In genomic region chr1:81823082-81823481, GRCh38 we compare ENCODE assay signal across 18 cellular contexts. TPM values are rescaled to one million over a fixed set of nuclear protein-coding genes. Genes with fewer than 3 reads are reported as not detected.
DNase-seq lines count a peak whose midpoint lies in the region; ATAC-seq and TF ChIP-seq lines count a peak whose summit lies in the region.
"Had no signal": no experiment of that assay in that cellular context is flagged by ENCODE, and none has a peak within 500 bp of the region (broad histone marks: within the 10 kb centered on the region; RNA-seq: fewer than 3 reads in every experiment).

No MANE protein-coding gene starts in this region.

- H3K9me3 ChIP-seq in H9 (ENCODE audit: control insufficient read depth, low read depth, low read length) (no peaks in the 10 kb centered on the region), HEK293 (ENCODE audit: control insufficient read depth, insufficient read depth, low read depth, low read length) (no peaks in the 10 kb centered on the region)
- H3K9me3 ChIP-seq: BLaER1 treated with 17β-estradiol and CSF1 and Interleukin-3, amounts not matched to agents 10 nM and 100 nM; Caco-2 had no signal

- H3K9me3 Mint-ChIP-seq in H9 (no peaks in the 10 kb centered on the region; a peak in 1 of 5 replicates), WTC11 (no peaks in the 10 kb centered on the region)
- peaks cover 3% of the 10 kb centered on the region for H3K9me3 Mint-ChIP-seq in activated T-cell treated with anti-CD3 and anti-CD28 coated beads, Interleukin-2, amount 50 U/mL, for 24 hours

- DNase-seq in H9 (no peak), WTC11 (ENCODE audit: low spot score) (no peak), AG08396 (ENCODE audit: low spot score) (no peak), left cardiac atrium (no peak)
- DNase-seq in activated T-cell treated with anti-CD3 and anti-CD28 coated beads, Interleukin-2, amount 50 U/mL, for 24 hours = no peak
- DNase-seq: 8988T; ACHN; AML-193; Caco-2; Calu3; CD4-positive, alpha-beta T cell; CD8-positive, alpha-beta T cell; DMS79 treated with DMSO at 0.1 percent for 48 hours; GF-D8 had no signal

- no peak overlapping the region for H2BK5ac ChIP-seq in H9 (ENCODE audit: insufficient read length, low read length)

- H3K18ac ChIP-seq in H9 (ENCODE audit: insufficient read length, low read depth, low read length) = no peak overlapping the region

- no peak overlapping the region for H2BK12ac ChIP-seq in H9 (ENCODE audit: insufficient read length, low read depth, low read length)

- no peak overlapping the region for H3K4ac ChIP-seq in H9 (ENCODE audit: low read depth, low read length)

- H2AFZ ChIP-seq in H9 (ENCODE audit: low read length) = no peak overlapping the region

- H3K27me3 Mint-ChIP-seq in H9 (ENCODE audit: low read depth) (no peaks in the 10 kb centered on the region), WTC11 (ENCODE audit: low read depth) (no peaks in the 10 kb centered on the region)
- H3K27me3 Mint-ChIP-seq in activated T-cell treated with anti-CD3 and anti-CD28 coated beads, Interleukin-2, amount 50 U/mL, for 24 hours = no peaks in the 10 kb centered on the region
- H3K27me3 Mint-ChIP-seq: B cell; CD4-positive, alpha-beta T cell had no signal

- no peaks in the 10 kb centered on the region for H3K23me2 ChIP-seq in H9 (ENCODE audit: insufficient read length, low read depth, low read length, poor library complexity, severe bottlenecking)

- peaks cover 17% of the 10 kb centered on the region; the same call in 1 of the 2 replicates for H3K79me2 ChIP-seq in H9 (ENCODE audit: insufficient read depth, low read length)

- no peak overlapping the region for H3K56ac ChIP-seq in H9 (ENCODE audit: insufficient read length, low read depth, low read length)

- intact Hi-C loops in left cardiac atrium (cut with DNase I) = no loop called here

- H3K27ac Mint-ChIP-seq in H9 (peak overlapping the region in 1 of 3 experiments; percentile 29; a peak in 2 of 7 replicates), WTC11 (peak overlapping the region; percentile 26; the same call in 1 of the 2 replicates)
- no peak overlapping the region for H3K27ac Mint-ChIP-seq in activated T-cell treated with anti-CD3 and anti-CD28 coated beads, Interleukin-2, amount 50 U/mL, for 24 hours
- H3K27ac Mint-ChIP-seq: B cell; CD4-positive, alpha-beta T cell; CD8-positive, alpha-beta T cell had no signal

- H3K4me1 ChIP-seq in H9 (ENCODE audit: insufficient read depth, low read length) (peaks cover 7% of the 10 kb centered on the region), HEK293 (ENCODE audit: control insufficient read depth, insufficient read depth, low read length) (peaks cover 16% of the 10 kb centered on the region)
- H3K4me1 ChIP-seq: BLaER1 treated with 17β-estradiol and CSF1 and Interleukin-3, amounts not matched to agents 10 nM and 100 nM; Caco-2 had no signal

- no CpG with 5 or more reads among the region's 4 CpGs for WGBS in H9 (ENCODE audit: extremely low coverage, insufficient read length, low lambda C conversion rate)

- peak overlapping the region; percentile 83 for H3K23ac ChIP-seq in H9 (ENCODE audit: insufficient read length, low read depth, low read length)

- H2BK15ac ChIP-seq in H9 (ENCODE audit: low read depth, low read length) = no peak overlapping the region

- no peaks in the 10 kb centered on the region for H3K27me3 ChIP-seq in H9 (ENCODE audit: insufficient read depth, low read length)
- H3K27me3 ChIP-seq: BLaER1 treated with 17β-estradiol and CSF1 and Interleukin-3, amounts not matched to agents 10 nM and 100 nM had no signal

- no peaks in the 10 kb centered on the region for H4K20me1 ChIP-seq in H9 (ENCODE audit: control insufficient read depth, insufficient read depth, insufficient read length)
- H4K20me1 ChIP-seq: BLaER1 treated with 17β-estradiol and CSF1 and Interleukin-3, amounts not matched to agents 10 nM and 100 nM had no signal

- no peak overlapping the region for H3T11ph ChIP-seq in H9 (ENCODE audit: low read length)

- peak overlapping the region; percentile 16 for H3K4me2 ChIP-seq in H9 (ENCODE audit: insufficient read depth, insufficient read length, low read length)
- H3K4me2 ChIP-seq: BLaER1 treated with 17β-estradiol and CSF1 and Interleukin-3, amounts not matched to agents 10 nM and 100 nM had no signal

- no peak overlapping the region for H2BK120ac ChIP-seq in H9 (ENCODE audit: low read depth, low read length, poor library complexity, severe bottlenecking)

- H4K5ac ChIP-seq in H9 (ENCODE audit: insufficient read length, low read depth, low read length) = no peak overlapping the region

- H4K8ac ChIP-seq in H9 (replicated peaks; ENCODE audit: insufficient read length, low read depth, low read length) = no peak overlapping the region

- no peak overlapping the region for H3K27ac ChIP-seq in H9 (ENCODE audit: insufficient read length, low read depth, low read length)
- no peak overlapping the region for H3K27ac ChIP-seq in HEK293 (ENCODE audit: extremely low read depth, low read depth, low read length)
- H3K27ac ChIP-seq: BLaER1 treated with 17β-estradiol and CSF1 and Interleukin-3, amounts not matched to agents 10 nM and 100 nM; C4-2B had no signal

- H3K9ac ChIP-seq in H9 (ENCODE audit: extremely low read depth, insufficient read length, low read length) = no peak overlapping the region
- H3K9ac ChIP-seq: BLaER1 treated with 17β-estradiol and CSF1 and Interleukin-3, amounts not matched to agents 10 nM and 100 nM had no signal

- ATAC-seq in WTC11 (no peak), left cardiac atrium (no peak)
- ATAC-seq: CD8-positive, alpha-beta T cell had no signal

- TF ChIP-seq CTCF in H9 (conservative IDR thresholded peaks at IDR 0.05) (no peak), HEK293 (tag by site-specific recombination; IDR thresholded peaks at IDR 0.05) (no peak), WTC11 (IDR thresholded peaks at IDR 0.05) (no peak)

- no peaks in the 10 kb centered on the region for H3K36me3 ChIP-seq in HEK293 (ENCODE audit: control insufficient read depth in 2 of 2, insufficient read depth in 1 of 2, low read length in 2 of 2)
- H3K36me3 ChIP-seq: BLaER1 treated with 17β-estradiol and CSF1 and Interleukin-3, amounts not matched to agents 10 nM and 100 nM had no signal

- CTCF ChIA-PET in HEK293 (lab: Yijun Ruan, JAX) (interaction anchor here (0.9 kb wide), 1 partner anchor 9 kb away, joined by 3 read pairs; no protein-coding TSS in a partner anchor), WTC11 (lab: Charles Lee) (no interaction called here)

- H3K4me3 Mint-ChIP-seq in H9 = no peak overlapping the region
- H3K4me3 Mint-ChIP-seq in WTC11 = no peak overlapping the region
- H3K4me3 Mint-ChIP-seq in activated T-cell treated with anti-CD3 and anti-CD28 coated beads, Interleukin-2, amount 50 U/mL, for 24 hours = no peak overlapping the region
- H3K4me3 Mint-ChIP-seq: B cell; CD4-positive, alpha-beta T cell; CD8-positive, alpha-beta T cell had no signal

- POLR2A ChIA-PET in HEK293 (lab: Yijun Ruan, JAX) = interaction anchor here (0.5 kb wide), 1 partner anchor 306 kb away, joined by 3 read pairs; no protein-coding TSS in a partner anchor
- POLR2A ChIA-PET in WTC11 (lab: Charles Lee) = interaction anchor here (1.1 kb wide), 1 partner anchor 19 kb away, joined by 3 read pairs; no protein-coding TSS in a partner anchor

- no peak overlapping the region for H3K4me3 ChIP-seq in HEK293 (ENCODE audit: low read depth, low read length)
- H3K4me3 ChIP-seq: BLaER1 treated with 17β-estradiol and CSF1 and Interleukin-3, amounts not matched to agents 10 nM and 100 nM had no signal

- H3K79me1 ChIP-seq in H9 (ENCODE audit: insufficient read depth, low read depth, low read length, poor library complexity, severe bottlenecking) = peaks cover 8% of the 10 kb centered on the region

- H2AK5ac ChIP-seq in H9 (ENCODE audit: insufficient read length, low read length) = peak overlapping the region; percentile 93

- H2BK20ac ChIP-seq in H9 (ENCODE audit: low read depth, low read length, poor library complexity, severe bottlenecking) = no peak overlapping the region

- no peak overlapping the region for H3K14ac ChIP-seq in H9 (ENCODE audit: insufficient read depth, low read length)

- H3K4me1 Mint-ChIP-seq in H9 (peaks cover 53 to 62% of the 10 kb centered on the region in 2 experiments), WTC11 (peaks cover 70% of the 10 kb centered on the region)
- no peaks in the 10 kb centered on the region for H3K4me1 Mint-ChIP-seq in activated T-cell treated with anti-CD3 and anti-CD28 coated beads, Interleukin-2, amount 50 U/mL, for 24 hours (ENCODE audit: low read depth)
- H3K4me1 Mint-ChIP-seq: B cell had no signal

- no peak overlapping the region for H4K91ac ChIP-seq in H9 (ENCODE audit: insufficient read length, low read depth, low read length)

- H3K36me3 Mint-ChIP-seq in H9 (ENCODE audit: insufficient read depth in 1 of 3, low read depth in 3 of 3) (no peaks in the 10 kb centered on the region), WTC11 (no peaks in the 10 kb centered on the region)
- H3K36me3 Mint-ChIP-seq in activated T-cell treated with anti-CD3 and anti-CD28 coated beads, Interleukin-2, amount 50 U/mL, for 24 hours (ENCODE audit: low read depth) = no peaks in the 10 kb centered on the region
- H3K36me3 Mint-ChIP-seq: CD8-positive, alpha-beta T cell had no signal

TF ChIP-seq in HEK293, 187 proteins besides CTCF, POLR2A, EP300 and RAD21 (continues in another document):
- no peak for TF ChIP-seq ZNF707 (tag by site-specific recombination; IDR thresholded peaks at IDR 0.05)
- no peak for TF ChIP-seq RBAK (tag by site-specific recombination; IDR thresholded peaks at IDR 0.05)
- no peak for TF ChIP-seq ZNF157 (tag by site-specific recombination; IDR thresholded peaks at IDR 0.05)

TF ChIP-seq in WTC11, 78 proteins besides CTCF, POLR2A, EP300 and RAD21:
- TF ChIP-seq PRRX2 (CRISPR knock-in tag; IDR thresholded peaks at IDR 0.05) (no peak), E2F4 (CRISPR knock-in tag; IDR thresholded peaks at IDR 0.05; ENCODE audit: borderline replicate concordance, low read depth) (no peak), SMAD4 (CRISPR knock-in tag; IDR thresholded peaks at IDR 0.05) (no peak), ATF1 (CRISPR knock-in tag; IDR thresholded peaks at IDR 0.05) (no peak), ZNF263 (CRISPR knock-in tag; IDR thresholded peaks at IDR 0.05; ENCODE audit: low read depth) (no peak)

RNA-seq across cellular contexts. Expression of gene ADGRL2, which starts 22.3 kb away (rescaled TPM):
- total RNA-seq in H9 (2021) (119 TPM in 2 replicates), WTC11 (2021) (71.6 to 81.8 TPM (median 80.2 TPM) in 3 replicates), left cardiac atrium (10 to 100 TPM; 57.4 to 64.4 TPM)
- total RNA-seq: B cell; CD4-positive, alpha-beta T cell; CD8-positive, alpha-beta T cell had no signal
